In the genomic region with DNA sequence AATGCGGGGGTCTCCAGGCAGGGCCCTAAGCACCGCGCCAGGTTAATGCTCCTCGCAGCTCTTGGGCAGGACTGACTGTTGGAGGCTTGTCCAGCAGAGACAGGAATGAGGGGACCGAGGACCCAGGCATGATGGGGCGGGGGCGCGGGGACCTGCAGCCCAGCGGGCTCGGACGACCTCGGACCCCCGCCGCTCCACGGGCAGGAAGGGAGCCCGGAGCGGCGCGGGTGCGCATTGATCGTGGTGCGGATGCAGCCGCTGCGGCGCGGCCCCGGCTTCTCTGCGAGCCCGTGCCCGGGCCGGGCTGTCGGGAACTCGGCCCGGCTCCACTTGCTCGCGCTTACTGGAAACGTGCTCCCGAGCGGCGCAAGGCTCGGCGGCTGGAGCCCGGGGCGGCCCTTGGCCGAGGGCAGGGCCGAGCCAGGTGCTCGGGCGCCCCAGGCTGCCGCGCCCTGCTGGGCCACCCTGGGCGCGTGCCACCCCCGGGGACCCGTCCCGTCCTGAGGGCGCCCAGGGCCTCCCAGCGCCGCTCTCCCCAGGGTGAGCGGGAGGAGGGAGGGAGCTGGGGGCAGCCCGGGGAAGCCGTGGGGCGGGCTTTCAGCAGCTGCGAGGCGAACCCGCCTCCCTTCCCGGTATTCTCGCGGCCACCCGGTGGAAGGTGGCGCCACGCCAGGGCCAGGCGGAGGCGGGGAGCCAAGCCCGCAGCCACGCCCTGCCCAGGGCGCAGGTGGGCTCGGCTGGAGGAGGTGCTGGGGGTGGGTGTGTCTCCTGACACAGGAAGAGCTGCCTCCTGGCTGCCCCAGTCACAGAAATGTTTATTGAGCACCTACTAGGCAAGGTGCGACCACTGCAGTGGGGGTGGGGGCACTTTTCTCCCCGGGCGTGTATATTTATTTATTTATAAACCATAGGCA, we compare ENCODE assay signal across 8 cellular contexts. TPM values are rescaled to one million over a fixed set of nuclear protein-coding genes. Genes with fewer than 3 reads are reported as not detected.
DNase-seq lines count a peak whose midpoint lies in the region; ATAC-seq and TF ChIP-seq lines count a peak whose summit lies in the region.

No MANE protein-coding gene starts in this region.

- TF ChIP-seq POLR2A in Peyer's patch (IDR thresholded peaks at IDR 0.05): peak; percentile 22 to 23
- TF ChIP-seq POLR2A in gastroesophageal sphincter (IDR thresholded peaks at IDR 0.05): peak in 1 of 2 donors; percentile 39

- H3K9me3 Mint-ChIP-seq in type B pancreatic cell: no peaks in the 10 kb centered on the region

- no peaks in the 10 kb centered on the region for H3K36me3 Mint-ChIP-seq in type B pancreatic cell

- H3K4me1 ChIP-seq in Peyer's patch: peaks cover 25 to 49% (median 35%) of the 10 kb centered on the region in 4 donors
- peaks cover 0 to 52% (median 39%) of the 10 kb centered on the region in 3 donors for H3K4me1 ChIP-seq in gastroesophageal sphincter
- H3K4me1 ChIP-seq in parathyroid adenoma: peaks cover 5% of the 10 kb centered on the region

- peak; percentile 86 for DNase-seq in ELF-1 (ENCODE audit: low read depth, low spot score)
- DNase-seq in Jurkat, Clone E6-1 (ENCODE audit: low read depth, low spot score): peak; percentile 76
- peak; percentile 69 to 89 (median 89) for DNase-seq in Peyer's patch
- DNase-seq in activated gamma-delta T cell (lab: John Stamatoyannopoulos, UW): peak; percentile 24
- DNase-seq in type B pancreatic cell (ENCODE audit: extremely low spot score, unreplicated experiment): peak; percentile 81

- H3K9me3 ChIP-seq in Peyer's patch (peaks cover 0 to 4% (median 0%) of the 10 kb centered on the region in 4 donors), gastroesophageal sphincter (no peaks in the 10 kb centered on the region), parathyroid adenoma (ENCODE audit: control insufficient read depth, low read length) (no peaks in the 10 kb centered on the region)

- H2AFZ ChIP-seq in parathyroid adenoma: peak overlapping the region; percentile 88

- H3K4me1 Mint-ChIP-seq in type B pancreatic cell (ENCODE audit: unreplicated experiment): peaks cover 26% of the 10 kb centered on the region

- peak overlapping the region; percentile 96 for H3K4me2 ChIP-seq in parathyroid adenoma (ENCODE audit: low read length)

- H3K36me3 ChIP-seq in Peyer's patch (no peaks in the 10 kb centered on the region), gastroesophageal sphincter (no peaks in the 10 kb centered on the region), parathyroid adenoma (ENCODE audit: control insufficient read depth, insufficient read depth, low read length) (no peaks in the 10 kb centered on the region)

- peak in 2 of 6 experiments; percentile 24 to 26 for TF ChIP-seq CTCF in Peyer's patch (IDR thresholded peaks at IDR 0.05)
- TF ChIP-seq CTCF in gastroesophageal sphincter (IDR thresholded peaks at IDR 0.05): peak in 3 of 4 experiments; percentile 14 to 34 (median 31)
- no peak for TF ChIP-seq CTCF in parathyroid adenoma (IDR thresholded peaks at IDR 0.05)
- TF ChIP-seq CTCF in type B pancreatic cell (conservative IDR thresholded peaks at IDR 0.05): no peak

- H3K27ac Mint-ChIP-seq in type B pancreatic cell: no peak overlapping the region

- H3K79me2 ChIP-seq in parathyroid adenoma: no peaks in the 10 kb centered on the region

- no peaks in the 10 kb centered on the region for H3K27me3 ChIP-seq in Peyer's patch
- no peaks in the 10 kb centered on the region for H3K27me3 ChIP-seq in gastroesophageal sphincter
- H3K27me3 ChIP-seq in parathyroid adenoma (ENCODE audit: control insufficient read depth, insufficient read depth, low read length): no peaks in the 10 kb centered on the region

- no peak for TF ChIP-seq EP300 in gastroesophageal sphincter (IDR thresholded peaks at IDR 0.05)

- peak overlapping the region; percentile 7; the same call in 1 of the 2 replicates for H3K4me3 ChIP-seq in Jurkat, Clone E6-1 (ENCODE audit: low read length)
- H3K4me3 ChIP-seq in Peyer's patch: peak overlapping the region; percentile 32 to 64 (median 58)
- peak overlapping the region; percentile 34 to 64 for H3K4me3 ChIP-seq in gastroesophageal sphincter
- peak overlapping the region; percentile 54 for H3K4me3 ChIP-seq in parathyroid adenoma (ENCODE audit: low read depth, low read length)

- H3K4me3 Mint-ChIP-seq in type B pancreatic cell: peak overlapping the region; percentile 77

- 8% methylated on average over 17 to 20 of the region's 80 CpGs for WGBS in gastroesophageal sphincter (ENCODE audit: low coverage in 1 of 2), 2 donors

- H3K27ac ChIP-seq in Peyer's patch: peak overlapping the region; percentile 78 to 87 (median 86)
- peak overlapping the region; percentile 18 to 91 (median 85) for H3K27ac ChIP-seq in gastroesophageal sphincter
- H3K27ac ChIP-seq in parathyroid adenoma: peak overlapping the region; percentile 80

- peaks cover 11% of the 10 kb centered on the region for H3K27me3 Mint-ChIP-seq in type B pancreatic cell

- ATAC-seq in gastroesophageal sphincter (peak; percentile 79), HG03378 (IDR thresholded peaks at IDR 0.05; ENCODE audit: unreplicated experiment) (no peak)

- H3K9ac ChIP-seq in parathyroid adenoma: no peak overlapping the region

RNA-seq across cellular contexts. Expression of a gene that starts 45.9 kb away (rescaled TPM):
- 1.3 TPM for polyA plus RNA-seq in Jurkat, Clone E6-1 (2012; ENCODE audit: insufficient read depth, insufficient read length)
- 100 to 1,000 TPM in 1 of 4 donors, 10 to 100 TPM in 2, 1 to 10 TPM in 1; 3.2 to 125 (median 20.8) TPM for total RNA-seq in Peyer's patch
- total RNA-seq in gastroesophageal sphincter: 100 to 1,000 TPM in 1 of 4 donors, 10 to 100 TPM in 3; 11.5 to 423 (median 38.2) TPM
- total RNA-seq in type B pancreatic cell (ENCODE audit: low replicate concordance): 16.9 and 21.1 TPM in 2 replicates

Comparison
In these comparisons a context has a peak if more than half of its experiments do, and no peak if none do; other contexts are left out.
1. DNase-seq: peak in every context shown above with its lines; median percentile 89 in Peyer's patch; 86 in ELF-1; 81 in type B pancreatic cell; 76 in Jurkat, Clone E6-1; 24 in activated gamma-delta T cell.
2. H3K4me3 ChIP-seq: peak in every context shown above with its lines; median percentile 58 in Peyer's patch; 54 in parathyroid adenoma; 49 in gastroesophageal sphincter; 7 in Jurkat, Clone E6-1.
3. CTCF ChIP-seq: peak in gastroesophageal sphincter (3 of 4); none in parathyroid adenoma (single experiment) and type B pancreatic cell (single experiment).
4. Peak in every context shown above with its lines, with median percentiles within 50 percentile points of each other: H3K27ac ChIP-seq.